Comparison of ENCODE assay signal across 17 cellular contexts in the genomic region with DNA sequence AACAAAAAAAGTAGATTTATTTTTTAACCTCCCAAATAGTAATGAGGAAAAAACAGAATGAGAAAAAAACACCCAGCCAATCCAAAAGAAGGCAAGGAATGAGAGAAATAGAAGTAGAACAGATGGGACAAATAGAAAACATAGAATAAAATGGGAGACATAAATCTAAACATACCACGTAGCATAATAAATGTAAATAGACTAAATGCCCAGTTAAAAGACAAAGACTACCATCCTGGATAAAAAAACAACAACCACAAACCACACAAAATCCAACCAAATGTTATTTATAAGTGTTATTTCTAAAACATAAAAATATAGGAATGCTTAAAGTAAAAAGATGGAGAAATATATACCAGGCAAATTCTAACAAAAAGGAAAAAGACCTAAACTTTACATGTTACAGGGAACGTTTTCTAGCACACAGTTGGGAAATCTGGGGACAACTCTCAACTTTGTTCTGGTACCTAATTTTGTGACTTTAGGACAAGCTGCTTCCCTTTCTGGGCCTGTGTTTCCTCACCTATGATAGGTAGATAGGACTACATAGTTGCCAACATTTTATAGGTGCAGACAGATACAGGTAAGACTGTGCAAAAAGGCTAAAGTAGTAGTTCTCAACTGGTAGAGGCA.
DNase-seq lines count a peak whose midpoint lies in the region; ATAC-seq and TF ChIP-seq lines count a peak whose summit lies in the region.
"Had no signal": no experiment of that assay in that cellular context is flagged by ENCODE, and none has a peak within 500 bp of the region (broad histone marks: within the 10 kb centered on the region; RNA-seq: fewer than 3 reads in every experiment).

No MANE protein-coding gene starts in this region.

- peak overlapping the region; percentile 6 for H3K27ac Mint-ChIP-seq in activated T-cell treated with anti-CD3 and anti-CD28 coated beads, Interleukin-2, amount 50 U/mL, for 72 hours
- H3K27ac Mint-ChIP-seq in activated T-cell treated with anti-CD3 and anti-CD28 coated beads, Interleukin-2, amount 50 U/mL, for 24 hours: no peak overlapping the region
- H3K27ac Mint-ChIP-seq: B cell; CD4-positive, alpha-beta T cell; CD8-positive, alpha-beta T cell had no signal

- TF ChIP-seq CTCF in neutrophil (IDR thresholded peaks at IDR 0.05): no peak

- H3K9me3 ChIP-seq in neutrophil: no peaks in the 10 kb centered on the region
- H3K9me3 ChIP-seq: A549 had no signal

- H3K27me3 Mint-ChIP-seq in activated T-cell treated with anti-CD3 and anti-CD28 coated beads, Interleukin-2, amount 50 U/mL, for 72 hours (ENCODE audit: low read depth): no peaks in the 10 kb centered on the region
- no peaks in the 10 kb centered on the region for H3K27me3 Mint-ChIP-seq in activated T-cell treated with anti-CD3 and anti-CD28 coated beads, Interleukin-2, amount 50 U/mL, for 24 hours
- H3K27me3 Mint-ChIP-seq: B cell; CD4-positive, alpha-beta T cell had no signal

- H3K4me3 ChIP-seq in neutrophil (ENCODE audit: low read depth in 1 of 2, low read length in 1 of 2): no peak overlapping the region
- H3K4me3 ChIP-seq: A549; BLaER1 treated with 17β-estradiol and CSF1 and Interleukin-3, amounts not matched to agents 10 nM and 100 nM had no signal

- H3K36me3 ChIP-seq in neutrophil: peaks cover 83% of the 10 kb centered on the region

- peaks cover 0 to 4% of the 10 kb centered on the region in 2 donors for H3K9me3 Mint-ChIP-seq in activated T-cell treated with anti-CD3 and anti-CD28 coated beads, Interleukin-2, amount 50 U/mL, for 72 hours
- H3K9me3 Mint-ChIP-seq in activated T-cell treated with anti-CD3 and anti-CD28 coated beads, Interleukin-2, amount 50 U/mL, for 24 hours: peaks cover 2% of the 10 kb centered on the region
- H3K9me3 Mint-ChIP-seq: CD4-positive, alpha-beta T cell had no signal

- no peaks in the 10 kb centered on the region for H3K4me1 ChIP-seq in neutrophil (ENCODE audit: control insufficient read depth in 1 of 2, insufficient read depth in 1 of 2, low read depth in 1 of 2, low read length in 1 of 2)
- H3K4me1 ChIP-seq: A549 had no signal

- DNase-seq in activated T-cell treated with anti-CD3 and anti-CD28 coated beads, Interleukin-2, amount 50 U/mL, for 72 hours: no peak
- no peak for DNase-seq in activated T-cell treated with anti-CD3 and anti-CD28 coated beads, Interleukin-2, amount 50 U/mL, for 24 hours
- DNase-seq: AML-193; Caco-2; Calu3; CD4-positive, alpha-beta T cell; CD8-positive, alpha-beta T cell; DMS79 treated with DMSO at 0.1 percent for 48 hours; GF-D8 had no signal

- H3K4me3 Mint-ChIP-seq in activated T-cell treated with anti-CD3 and anti-CD28 coated beads, Interleukin-2, amount 50 U/mL, for 72 hours: no peak overlapping the region
- no peak overlapping the region for H3K4me3 Mint-ChIP-seq in activated T-cell treated with anti-CD3 and anti-CD28 coated beads, Interleukin-2, amount 50 U/mL, for 24 hours
- H3K4me3 Mint-ChIP-seq: B cell; CD4-positive, alpha-beta T cell; CD8-positive, alpha-beta T cell had no signal

- no peaks in the 10 kb centered on the region for H3K27me3 ChIP-seq in neutrophil
- H3K27me3 ChIP-seq: BLaER1 treated with 17β-estradiol and CSF1 and Interleukin-3, amounts not matched to agents 10 nM and 100 nM had no signal

- peak overlapping the region; percentile 14 for H3K27ac ChIP-seq in neutrophil
- H3K27ac ChIP-seq: 22Rv1; A549; BLaER1 treated with 17β-estradiol and CSF1 and Interleukin-3, amounts not matched to agents 10 nM and 100 nM; C4-2B had no signal

- H3K4me1 Mint-ChIP-seq in activated T-cell treated with anti-CD3 and anti-CD28 coated beads, Interleukin-2, amount 50 U/mL, for 72 hours (ENCODE audit: low read depth): peaks cover 21% of the 10 kb centered on the region
- peaks cover 13% of the 10 kb centered on the region for H3K4me1 Mint-ChIP-seq in activated T-cell treated with anti-CD3 and anti-CD28 coated beads, Interleukin-2, amount 50 U/mL, for 24 hours (ENCODE audit: low read depth)
- H3K4me1 Mint-ChIP-seq: B cell had no signal

- peaks cover 2 to 6% of the 10 kb centered on the region in 2 donors for H3K36me3 Mint-ChIP-seq in activated T-cell treated with anti-CD3 and anti-CD28 coated beads, Interleukin-2, amount 50 U/mL, for 72 hours (ENCODE audit: insufficient read depth in 2 of 2)
- H3K36me3 Mint-ChIP-seq in activated T-cell treated with anti-CD3 and anti-CD28 coated beads, Interleukin-2, amount 50 U/mL, for 24 hours (ENCODE audit: low read depth): no peaks in the 10 kb centered on the region

- ATAC-seq in activated T-cell treated with anti-CD3 and anti-CD28 coated beads, Interleukin-2, amount 50 U/mL, for 72 hours (replicated peaks in 1 of 2): no peak
- ATAC-seq in GM18505 (IDR thresholded peaks at IDR 0.05; ENCODE audit: unreplicated experiment): no peak
- ATAC-seq in HG03565 (IDR thresholded peaks at IDR 0.05; ENCODE audit: unreplicated experiment): no peak
- ATAC-seq: A549; CD8-positive, alpha-beta T cell had no signal

- TF ChIP-seq POLR2A in GM18505 (IDR thresholded peaks at IDR 0.05; ENCODE audit: borderline replicate concordance, extremely low read depth, insufficient read depth, insufficient read length): no peak
